38 cellular contexts compared by ENCODE assay signal in genomic region chr16:80791411-80791810, GRCh38.
"Had no signal": no experiment of that assay in that cellular context is flagged by ENCODE, and none has a peak within 500 bp of the region (broad histone marks: within the 10 kb centered on the region; RNA-seq: fewer than 3 reads in every experiment).

No MANE protein-coding gene starts in this region.

- H3K9me3 Mint-ChIP-seq: activated B cell treated with CpG ODN at 0.5 μM for 24 hours; activated naive CD4-positive, alpha-beta T cell treated with anti-CD3 and anti-CD28 coated beads, Interleukin-2, amount 50 U/mL, for 24 hours; effector memory CD8-positive, alpha-beta T cell had no signal

- H3K4me1 ChIP-seq: body of pancreas, breast epithelium, esophagus squamous epithelium had no signal

- H3K27ac Mint-ChIP-seq: activated B cell treated with CpG ODN at 0.5 μM for 24 hours; activated CD4-positive, alpha-beta memory T cell treated with anti-CD3 and anti-CD28 coated beads for 36 hours; activated CD8-positive, alpha-beta memory T cell treated with anti-CD3 and anti-CD28 coated beads, Interleukin-2, amount 10 ng/mL, durations not matched to agents 7 days and 5 days; activated CD8-positive, alpha-beta T cell treated with anti-CD3 and anti-CD28 coated beads, Interleukin-2, amount 10 ng/mL, durations not matched to agents 7 days and 5 days; activated naive CD4-positive, alpha-beta T cell treated with anti-CD3 and anti-CD28 coated beads for 36 hours; activated naive CD4-positive, alpha-beta T cell treated with anti-CD3 and anti-CD28 coated beads, Interleukin-2, amount 50 U/mL, for 24 hours; activated naive CD8-positive, alpha-beta T cell treated with anti-CD3 and anti-CD28 coated beads for 36 hours; activated naive CD8-positive, alpha-beta T cell treated with anti-CD3 and anti-CD28 coated beads, Interleukin-2, amount 50 U/mL, for 24 hours; activated T-helper 1 cell treated with anti-CD3 and anti-CD28 coated beads, Interleukin-12 subunit alpha, Interleukin-12 subunit beta, Interleukin-2, Interleukin-4 antibody, amounts not matched to agents 30 ng/mL and 10 ng/mL and 1 ng/mL, durations not matched to agents 14 hours and 24 hours and 36 hours; activated T-helper 2 cell treated with anti-CD3 and anti-CD28 coated beads, Interferon-gamma antibody, Interleukin-2, Interleukin-4, amounts not matched to agents 10 μg/mL and 5 μg/mL and 100 μg/mL, durations not matched to agents 14 hours and 24 hours and 36 hours; dendritic cell treated with granulocyte-macrophage colony-stimulating factor and Interleukin-4, amounts not matched to agents 40 ng/mL and 50 ng/mL, for 4 days; effector memory CD8-positive, alpha-beta T cell; T-helper 17 cell; T-helper 2 cell treated with Interferon-gamma antibody and Interleukin-4, amounts not matched to agents 5 μg/mL and 100 μg/mL, for 36 hours had no signal

- H3K27me3 Mint-ChIP-seq: activated B cell treated with CpG ODN at 0.5 μM for 24 hours; activated CD4-positive, alpha-beta memory T cell treated with anti-CD3 and anti-CD28 coated beads for 36 hours; activated CD8-positive, alpha-beta memory T cell treated with anti-CD3 and anti-CD28 coated beads, Interleukin-2, amount 10 ng/mL, durations not matched to agents 7 days and 5 days; activated naive CD4-positive, alpha-beta T cell treated with anti-CD3 and anti-CD28 coated beads, Interleukin-2, amount 50 U/mL, for 24 hours; activated naive CD8-positive, alpha-beta T cell treated with anti-CD3 and anti-CD28 coated beads for 36 hours; activated naive CD8-positive, alpha-beta T cell treated with anti-CD3 and anti-CD28 coated beads, Interleukin-2, amount 50 U/mL, for 24 hours; dendritic cell treated with granulocyte-macrophage colony-stimulating factor and Interleukin-4, amounts not matched to agents 40 ng/mL and 50 ng/mL, for 4 days; effector memory CD8-positive, alpha-beta T cell; T-helper 17 cell had no signal

- FAIRE-seq: frontal cortex had no signal

- H3K4me1 Mint-ChIP-seq: activated B cell treated with CpG ODN at 0.5 μM for 24 hours; activated naive CD8-positive, alpha-beta T cell treated with anti-CD3 and anti-CD28 coated beads for 36 hours; activated naive CD8-positive, alpha-beta T cell treated with anti-CD3 and anti-CD28 coated beads, Interleukin-2, amount 50 U/mL, for 24 hours had no signal

- ATAC-seq: activated CD4-positive, CD25-positive, alpha-beta regulatory T cell treated with anti-CD3 and anti-CD28 coated beads, Interleukin-2, amount 50 U/mL, for 24 hours; activated CD8-positive, alpha-beta memory T cell treated with anti-CD3 and anti-CD28 coated beads, Interleukin-2, amount 10 ng/mL, durations not matched to agents 7 days and 5 days; activated CD8-positive, alpha-beta T cell treated with anti-CD3 and anti-CD28 coated beads, Interleukin-2, amount 10 ng/mL, durations not matched to agents 7 days and 5 days; activated naive CD8-positive, alpha-beta T cell treated with anti-CD3 and anti-CD28 coated beads, Interleukin-2, amount 50 U/mL, for 24 hours; body of pancreas; effector memory CD8-positive, alpha-beta T cell; T-helper 17 cell had no signal

- H3K9me3 ChIP-seq: adrenal gland, body of pancreas, breast epithelium, esophagus squamous epithelium had no signal

- DNase-seq: activated B cell treated with CpG ODN at 0.5 μM for 24 hours; activated CD4-positive, alpha-beta memory T cell treated with anti-CD3 and anti-CD28 coated beads for 36 hours; activated CD4-positive, alpha-beta T cell treated with anti-CD3 and anti-CD28 coated beads for 48 hours; activated CD8-positive, alpha-beta memory T cell treated with anti-CD3 and anti-CD28 coated beads, Interleukin-2, amount 10 ng/mL, durations not matched to agents 7 days and 5 days; activated CD8-positive, alpha-beta memory T cell treated with anti-CD3 and anti-CD28 coated beads, Interleukin-2, amount 50 U/mL, for 4 hours; activated CD8-positive, alpha-beta T cell treated with anti-CD3 and anti-CD28 coated beads, Interleukin-2, amount 10 ng/mL, durations not matched to agents 7 days and 5 days; activated effector memory CD4-positive, alpha-beta T cell treated with anti-CD3 and anti-CD28 coated beads, Interleukin-2, amount 50 U/mL, for 16 hours; activated naive CD4-positive, alpha-beta T cell treated with anti-CD3 and anti-CD28 coated beads for 36 hours; activated naive CD8-positive, alpha-beta T cell treated with anti-CD3 and anti-CD28 coated beads for 36 hours; activated naive CD8-positive, alpha-beta T cell treated with anti-CD3 and anti-CD28 coated beads, Interleukin-2, amount 50 U/mL, for 24 hours; activated T-cell treated with anti-CD3 and anti-CD28 coated beads, Interleukin-2, amount 50 U/mL, for 1 hour; activated T-cell treated with anti-CD3 and anti-CD28 coated beads, Interleukin-2, amount 50 U/mL, for 48 hours; amygdala; aorta; body of pancreas; central memory CD4-positive, alpha-beta T cell; cerebellar nuclear complex; effector CD4-positive, alpha-beta T cell; effector memory CD8-positive, alpha-beta T cell; esophagus squamous epithelium; head of caudate nucleus; SW 1271; T-helper 1 cell; T-helper 17 cell; T1000; WERI-Rb-1 had no signal

- H3K4me3 ChIP-seq: adrenal gland, body of pancreas, breast epithelium, cardiac muscle cell, coronary artery, esophagus squamous epithelium had no signal

- H3K4me3 Mint-ChIP-seq: activated B cell treated with CpG ODN at 0.5 μM for 24 hours; activated CD4-positive, alpha-beta memory T cell treated with anti-CD3 and anti-CD28 coated beads for 36 hours; activated CD8-positive, alpha-beta memory T cell treated with anti-CD3 and anti-CD28 coated beads, Interleukin-2, amount 10 ng/mL, durations not matched to agents 7 days and 5 days; activated CD8-positive, alpha-beta T cell treated with anti-CD3 and anti-CD28 coated beads, Interleukin-2, amount 10 ng/mL, durations not matched to agents 7 days and 5 days; activated naive CD4-positive, alpha-beta T cell treated with anti-CD3 and anti-CD28 coated beads for 36 hours; activated naive CD4-positive, alpha-beta T cell treated with anti-CD3 and anti-CD28 coated beads, Interleukin-2, amount 50 U/mL, for 24 hours; activated naive CD8-positive, alpha-beta T cell treated with anti-CD3 and anti-CD28 coated beads for 36 hours; activated naive CD8-positive, alpha-beta T cell treated with anti-CD3 and anti-CD28 coated beads, Interleukin-2, amount 50 U/mL, for 24 hours; activated T-helper 1 cell treated with anti-CD3 and anti-CD28 coated beads, Interleukin-12 subunit alpha, Interleukin-12 subunit beta, Interleukin-2, Interleukin-4 antibody, amounts not matched to agents 30 ng/mL and 10 ng/mL and 1 ng/mL, durations not matched to agents 14 hours and 24 hours and 36 hours; dendritic cell treated with granulocyte-macrophage colony-stimulating factor and Interleukin-4, amounts not matched to agents 40 ng/mL and 50 ng/mL, for 4 days; effector memory CD8-positive, alpha-beta T cell; T-helper 17 cell; T-helper 2 cell treated with Interferon-gamma antibody and Interleukin-4, amounts not matched to agents 5 μg/mL and 100 μg/mL, for 36 hours had no signal

- H3K27ac ChIP-seq: adrenal gland, body of pancreas, breast epithelium, cardiac muscle cell, coronary artery, epithelial cell of prostate, esophagus squamous epithelium, WERI-Rb-1 had no signal

- H3K36me3 ChIP-seq: adrenal gland, breast epithelium, cardiac muscle cell, esophagus squamous epithelium, WERI-Rb-1 had no signal
